ENCODE assay signal across 16 cellular contexts in the genomic region with DNA sequence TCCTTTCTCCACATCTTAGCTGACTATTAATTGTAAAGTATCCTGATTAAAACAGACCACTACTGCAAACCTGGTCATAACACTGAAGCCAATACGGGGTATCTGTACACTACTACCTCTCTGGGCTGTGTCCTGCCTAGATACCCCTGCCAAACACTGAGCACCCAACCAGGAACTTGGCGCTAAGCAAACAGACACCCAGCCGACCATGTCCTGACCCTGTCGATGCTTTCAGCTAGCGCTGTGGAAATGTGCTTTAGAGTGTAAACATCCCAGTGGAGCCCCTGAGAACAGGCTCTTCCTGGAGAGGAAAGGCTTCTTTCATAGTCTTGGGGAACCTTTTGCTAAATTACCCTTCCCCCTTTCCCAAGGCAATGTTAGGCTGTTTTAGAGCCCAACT. TPM values are rescaled to one million over a fixed set of nuclear protein-coding genes. Genes with fewer than 3 reads are reported as not detected.
DNase-seq lines count a peak whose midpoint lies in the region; TF ChIP-seq lines count a peak whose summit lies in the region.
"Had no signal": no experiment of that assay in that cellular context is flagged by ENCODE, and none has a peak within 500 bp of the region (broad histone marks: within the 10 kb centered on the region; RNA-seq: fewer than 3 reads in every experiment).

No MANE protein-coding gene starts in this region.

- H3K4ac ChIP-seq in H9 (ENCODE audit: low read depth, low read length) = no peak overlapping the region

- H4K8ac ChIP-seq in H9 (replicated peaks; ENCODE audit: insufficient read length, low read depth, low read length) = no peak overlapping the region

- no peak overlapping the region for H2BK5ac ChIP-seq in H9 (ENCODE audit: insufficient read length, low read length)

- no peak overlapping the region for H2BK20ac ChIP-seq in H9 (ENCODE audit: low read depth, low read length, poor library complexity, severe bottlenecking)

- H3K14ac ChIP-seq in H9 (ENCODE audit: insufficient read depth, low read length) = no peak overlapping the region

- H3K9me3 Mint-ChIP-seq in H9 = no peaks in the 10 kb centered on the region
- H3K9me3 Mint-ChIP-seq: CD4-positive, alpha-beta memory T cell; HFFc6 had no signal

- H3K9me3 ChIP-seq in H9 (ENCODE audit: control insufficient read depth, low read depth, low read length) = no peaks in the 10 kb centered on the region
- H3K9me3 ChIP-seq: Caco-2, HAP-1 had no signal

- WGBS in H9 (ENCODE audit: extremely low coverage, insufficient read length, low lambda C conversion rate) = no CpG with 5 or more reads among the region's 5 CpGs

- H3K79me1 ChIP-seq in H9 (ENCODE audit: insufficient read depth, low read depth, low read length, poor library complexity, severe bottlenecking) = no peaks in the 10 kb centered on the region

- H3K18ac ChIP-seq in H9 (ENCODE audit: insufficient read length, low read depth, low read length) = no peak overlapping the region

- no peak for TF ChIP-seq CTCF in H9 (conservative IDR thresholded peaks at IDR 0.05)

- H3K4me1 ChIP-seq in H9 (ENCODE audit: insufficient read depth, low read length) = peaks cover 4% of the 10 kb centered on the region; the same call in 1 of the 2 replicates
- H3K4me1 ChIP-seq: Caco-2, HAP-1 had no signal

- H3K23me2 ChIP-seq in H9 (ENCODE audit: insufficient read length, low read depth, low read length, poor library complexity, severe bottlenecking) = no peaks in the 10 kb centered on the region

- H3K27ac ChIP-seq in H9 (ENCODE audit: insufficient read length, low read depth, low read length) = no peak overlapping the region
- H3K27ac ChIP-seq: GM23248 had no signal

- no peak overlapping the region for H3T11ph ChIP-seq in H9 (ENCODE audit: low read length)

- no peaks in the 10 kb centered on the region for H4K20me1 ChIP-seq in H9 (ENCODE audit: control insufficient read depth, insufficient read depth, insufficient read length)

- H2BK12ac ChIP-seq in H9 (ENCODE audit: insufficient read length, low read depth, low read length) = no peak overlapping the region

- H3K36me3 Mint-ChIP-seq in H9 (ENCODE audit: insufficient read depth in 1 of 3, low read depth in 3 of 3) = no peaks in the 10 kb centered on the region
- H3K36me3 Mint-ChIP-seq: CD4-positive, alpha-beta memory T cell had no signal

- H3K4me3 Mint-ChIP-seq in H9 = no peak overlapping the region
- H3K4me3 Mint-ChIP-seq: CD4-positive, alpha-beta memory T cell; HFFc6 had no signal

- H2BK15ac ChIP-seq in H9 (ENCODE audit: low read depth, low read length) = no peak overlapping the region

- H2BK120ac ChIP-seq in H9 (ENCODE audit: low read depth, low read length, poor library complexity, severe bottlenecking) = no peak overlapping the region

- H2AK5ac ChIP-seq in H9 (ENCODE audit: insufficient read length, low read length) = no peak overlapping the region

- H3K27me3 Mint-ChIP-seq in H9 (ENCODE audit: low read depth) = peaks cover 7% of the 10 kb centered on the region

- H2AFZ ChIP-seq in H9 (ENCODE audit: low read length) = no peak overlapping the region
- H2AFZ ChIP-seq: GM23248 had no signal

- no peak overlapping the region for H3K56ac ChIP-seq in H9 (ENCODE audit: insufficient read length, low read depth, low read length)

- H4K91ac ChIP-seq in H9 (ENCODE audit: insufficient read length, low read depth, low read length) = no peak overlapping the region

- H4K5ac ChIP-seq in H9 (ENCODE audit: insufficient read length, low read depth, low read length) = no peak overlapping the region

- H3K4me1 Mint-ChIP-seq in H9 = peaks cover 9% of the 10 kb centered on the region in 2 experiments
- H3K4me1 Mint-ChIP-seq: CD4-positive, alpha-beta memory T cell had no signal

- H3K23ac ChIP-seq in H9 (ENCODE audit: insufficient read length, low read depth, low read length) = no peak overlapping the region

- no peaks in the 10 kb centered on the region for H3K27me3 ChIP-seq in H9 (ENCODE audit: insufficient read depth, low read length)

- H3K79me2 ChIP-seq in H9 (ENCODE audit: insufficient read depth, low read length) = no peaks in the 10 kb centered on the region

- DNase-seq in COLO668 (lab: John Stamatoyannopoulos, UW; ENCODE audit: unreplicated experiment) (peak; percentile 11), DMS53 (lab: John Stamatoyannopoulos, UW) (peak; percentile 21), islet precursor cell (peak; percentile 9), renal cortical epithelial cell (ENCODE audit: low read depth) (peak; percentile 8), H9 (no peak), NCI-H2107 (lab: John Stamatoyannopoulos, UW) (no peak), NCI-H2029 (lab: John Stamatoyannopoulos, UW) (no peak)
- DNase-seq: C1 segment of cervical spinal cord; Caco-2; CD4-positive, alpha-beta memory T cell; DMS79; EL; GDM1; GM23248; HFFc6 had no signal

- no peak overlapping the region for H3K4me2 ChIP-seq in H9 (ENCODE audit: insufficient read depth, insufficient read length, low read length)

- no peak overlapping the region for H3K9ac ChIP-seq in H9 (ENCODE audit: extremely low read depth, insufficient read length, low read length)
- H3K9ac ChIP-seq: GM23248 had no signal

- H3K27ac Mint-ChIP-seq in H9 = no peak overlapping the region; a peak in 1 of 7 replicates
- H3K27ac Mint-ChIP-seq: CD4-positive, alpha-beta memory T cell; HFFc6 had no signal

RNA-seq across cellular contexts. Expression of a gene that starts 52.9 kb away (rescaled TPM):
- total RNA-seq in renal cortical epithelial cell (43.1 and 153 TPM in 2 replicates), H9 (2021) (9.9 and 10.6 TPM in 2 replicates)

Comparison
In these comparisons a context has a peak if more than half of its experiments do, and no peak if none do; other contexts are left out.
1. DNase-seq: peak in COLO668 (single experiment), DMS53 (single experiment), islet precursor cell (single experiment) and renal cortical epithelial cell (single experiment); none in H9 (single experiment), NCI-H2107 (single experiment) and NCI-H2029 (single experiment).